ENCODE assay signal across 12 cellular contexts in the genomic region with DNA sequence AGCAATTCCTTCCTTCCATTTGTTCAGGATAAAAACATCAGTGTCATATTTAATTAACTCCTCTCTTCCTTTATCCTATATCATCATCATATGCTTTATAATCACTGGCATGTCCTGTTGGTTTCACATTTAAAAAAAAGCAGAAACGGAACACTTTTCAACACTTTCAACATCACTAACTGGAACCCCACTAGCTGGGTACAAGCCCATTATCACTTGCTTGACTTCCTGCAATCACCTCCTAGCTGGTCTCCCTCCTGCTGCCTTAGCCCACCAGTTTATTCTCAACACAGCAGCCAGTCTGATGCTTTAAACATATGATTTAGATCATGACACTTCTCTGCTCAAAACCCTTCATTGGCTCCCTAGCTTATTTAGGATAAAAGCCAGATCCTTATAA.
DNase-seq lines count a peak whose midpoint lies in the region; ATAC-seq and TF ChIP-seq lines count a peak whose summit lies in the region.
"Had no signal": no experiment of that assay in that cellular context is flagged by ENCODE, and none has a peak within 500 bp of the region (broad histone marks: within the 10 kb centered on the region; RNA-seq: fewer than 3 reads in every experiment).

No MANE protein-coding gene starts in this region.

- H3K27me3 Mint-ChIP-seq in T-helper 17 cell = peaks cover 21% of the 10 kb centered on the region

- ATAC-seq in GM18505 (IDR thresholded peaks at IDR 0.05; ENCODE audit: unreplicated experiment) = peak; percentile 49
- ATAC-seq in GM21526 (IDR thresholded peaks at IDR 0.05; ENCODE audit: low FRiP score, unreplicated experiment) = peak; percentile 34
- peak; percentile 60 for ATAC-seq in HG03342 (IDR thresholded peaks at IDR 0.05; ENCODE audit: unreplicated experiment)
- peak; percentile 43 for ATAC-seq in T-helper 17 cell
- no peak for ATAC-seq in SK-N-SH treated with all-trans-retinoic acid at 6 μM for 48 hours
- ATAC-seq in HG03520 (IDR thresholded peaks at IDR 0.05; ENCODE audit: unreplicated experiment) = no peak
- ATAC-seq: sciatic nerve had no signal

- H3K36me3 Mint-ChIP-seq in T-helper 17 cell (ENCODE audit: low read depth) = peaks cover 2% of the 10 kb centered on the region

- H3K4me1 Mint-ChIP-seq in T-helper 17 cell = peaks cover 5% of the 10 kb centered on the region

- no peaks in the 10 kb centered on the region for H3K9me3 ChIP-seq in T-helper 17 cell (ENCODE audit: control insufficient read depth, low read length, poor library complexity, severe bottlenecking)

- DNase-seq in T-helper 17 cell (no peak), foreskin melanocyte (no peak), NCI-H2029 (lab: John Stamatoyannopoulos, UW) (no peak)
- DNase-seq: C1 segment of cervical spinal cord, NCI-H526 treated with DMSO at 0.1 percent for 48 hours had no signal

- peak; percentile 39 for TF ChIP-seq POLR2A in GM18505 (IDR thresholded peaks at IDR 0.05; ENCODE audit: borderline replicate concordance, extremely low read depth, insufficient read depth, insufficient read length)

- no peak overlapping the region for H3K4me3 Mint-ChIP-seq in T-helper 17 cell
- H3K4me3 Mint-ChIP-seq: T-helper 1 cell treated with Interleukin-12 subunit alpha and Interleukin-12 subunit beta and Interleukin-4 antibody, amounts not matched to agents 30 μg/mL and 1 μg/mL, for 36 hours had no signal

- no peak overlapping the region for H3K27ac Mint-ChIP-seq in T-helper 17 cell
- H3K27ac Mint-ChIP-seq: T-helper 1 cell treated with Interleukin-12 subunit alpha and Interleukin-12 subunit beta and Interleukin-4 antibody, amounts not matched to agents 30 μg/mL and 1 μg/mL, for 36 hours had no signal

TF ChIP-seq in SK-N-SH treated with all-trans-retinoic acid at 6 μM for 48 hours, 23 proteins besides CTCF, POLR2A, EP300 and RAD21:
- TF ChIP-seq TCF4 (CRISPR knock-in tag; IDR thresholded peaks at IDR 0.05; ENCODE audit: borderline replicate concordance) (no peak), ZFP30 (CRISPR knock-in tag; IDR thresholded peaks at IDR 0.05) (no peak), ZNF70 (CRISPR knock-in tag; IDR thresholded peaks at IDR 0.05) (no peak), PATZ1 (CRISPR knock-in tag; IDR thresholded peaks at IDR 0.05; ENCODE audit: borderline replicate concordance) (no peak)
- TF ChIP-seq, protein P1, sequence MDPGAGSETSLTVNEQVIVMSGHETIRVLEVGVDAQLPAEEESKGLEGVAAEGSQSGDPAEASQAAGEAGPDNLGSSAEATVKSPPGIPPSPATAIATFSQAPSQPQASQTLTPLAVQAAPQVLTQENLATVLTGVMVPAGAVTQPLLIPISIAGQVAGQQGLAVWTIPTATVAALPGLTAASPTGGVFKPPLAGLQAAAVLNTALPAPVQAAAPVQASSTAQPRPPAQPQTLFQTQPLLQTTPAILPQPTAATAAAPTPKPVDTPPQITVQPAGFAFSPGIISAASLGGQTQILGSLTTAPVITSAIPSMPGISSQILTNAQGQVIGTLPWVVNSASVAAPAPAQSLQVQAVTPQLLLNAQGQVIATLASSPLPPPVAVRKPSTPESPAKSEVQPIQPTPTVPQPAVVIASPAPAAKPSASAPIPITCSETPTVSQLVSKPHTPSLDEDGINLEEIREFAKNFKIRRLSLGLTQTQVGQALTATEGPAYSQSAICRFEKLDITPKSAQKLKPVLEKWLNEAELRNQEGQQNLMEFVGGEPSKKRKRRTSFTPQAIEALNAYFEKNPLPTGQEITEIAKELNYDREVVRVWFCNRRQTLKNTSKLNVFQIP (CRISPR knock-in tag; IDR thresholded peaks at IDR 0.05; ENCODE audit: borderline replicate concordance, low read depth) = no peak

Comparison
In these comparisons a context has a peak if more than half of its experiments do, and no peak if none do; other contexts are left out.
1. ATAC-seq: peak in GM18505 (single experiment), GM21526 (single experiment), HG03342 (single experiment) and T-helper 17 cell (single experiment); none in SK-N-SH treated with all-trans-retinoic acid at 6 μM for 48 hours (single experiment) and HG03520 (single experiment).